In the genomic region with DNA sequence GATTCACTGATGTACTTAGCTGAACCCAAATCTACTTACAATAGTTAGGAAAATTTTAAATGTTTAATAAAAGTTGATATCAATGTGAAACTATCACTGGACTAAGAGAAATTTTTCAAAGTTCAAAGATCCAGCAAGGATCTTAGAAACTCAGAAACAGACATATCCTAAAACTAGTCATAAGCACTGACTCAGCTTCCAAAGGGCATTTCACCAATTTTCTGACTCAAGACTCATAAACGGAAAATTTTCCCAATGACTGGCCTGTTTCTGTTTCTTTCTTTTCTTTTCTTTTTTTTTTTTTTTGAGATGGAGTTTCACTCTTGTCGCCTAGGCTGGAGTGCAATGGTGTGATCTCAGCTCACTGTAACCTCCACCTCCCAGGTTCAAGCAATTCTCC, we compare ENCODE assay signal across 2 cellular contexts.
TF ChIP-seq lines count a peak whose summit lies in the region.

No MANE protein-coding gene starts in this region.

TF ChIP-seq in HCT116, 20 proteins besides CTCF, POLR2A, EP300 and RAD21:
- TF ChIP-seq SP1 (IDR thresholded peaks at IDR 0.05; ENCODE audit: low read depth) (no peak), FOSL1 (IDR thresholded peaks at IDR 0.05; ENCODE audit: low read depth) (0 out of 2 replicates have a peak, but pooled peaks have one; percentile 23), SRF (IDR thresholded peaks at IDR 0.05; ENCODE audit: low read depth) (no peak)

TF ChIP-seq in GM12891, 5 proteins besides CTCF, POLR2A, EP300 and RAD21:
- TF ChIP-seq SPI1 (IDR thresholded peaks at IDR 0.05; ENCODE audit: low read depth, low read length) (no peak), POLR2AphosphoS5 (IDR thresholded peaks at IDR 0.05; ENCODE audit: low read depth, low read length) (no peak), POU2F2 (IDR thresholded peaks at IDR 0.05; ENCODE audit: low read depth, low read length) (no peak), PAX5 (IDR thresholded peaks at IDR 0.05; ENCODE audit: insufficient read depth, low read length, severe bottlenecking) (no peak), TAF1 (IDR thresholded peaks at IDR 0.05; ENCODE audit: low read depth, low read length) (no peak)
